18 cellular contexts compared by ENCODE assay signal in the genomic region with DNA sequence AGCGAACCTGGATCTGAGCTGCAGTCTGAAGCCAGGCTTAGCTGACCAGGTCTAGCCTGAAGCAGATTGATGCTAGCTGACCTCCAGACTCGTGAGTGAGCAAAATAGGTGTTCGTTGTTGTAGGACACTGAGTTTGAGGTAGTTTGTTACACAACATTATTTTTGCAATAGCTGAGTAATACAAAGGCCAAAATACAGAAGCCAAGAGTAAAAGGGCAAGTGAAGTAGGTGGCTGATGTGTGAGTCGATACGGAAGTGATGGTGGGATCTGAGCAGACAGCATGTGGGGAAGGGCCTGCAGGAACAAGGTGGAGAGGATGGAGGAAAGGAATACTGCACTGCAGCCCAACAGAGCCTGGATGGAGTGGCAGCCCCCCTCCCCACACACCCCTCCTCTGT.
DNase-seq lines count a peak whose midpoint lies in the region; ATAC-seq, FAIRE-seq and TF ChIP-seq lines count a peak whose summit lies in the region.
"Had no signal": no experiment of that assay in that cellular context is flagged by ENCODE, and none has a peak within 500 bp of the region (broad histone marks: within the 10 kb centered on the region; RNA-seq: fewer than 3 reads in every experiment).

No MANE protein-coding gene starts in this region.

- no peak for FAIRE-seq in RCC 7860 (lab: Jason Lieb, UNC)
- FAIRE-seq: D721Med had no signal

- H3K4me1 Mint-ChIP-seq in nephron progenitor cell = peaks cover 26% of the 10 kb centered on the region
- H3K4me1 Mint-ChIP-seq: CD4-positive, alpha-beta memory T cell had no signal

- H3K27ac ChIP-seq in angular gyrus (ENCODE audit: low read depth, low read length) = peak overlapping the region; percentile 2
- H3K27ac ChIP-seq: KMS-11 had no signal

- ATAC-seq in HG03159 (IDR thresholded peaks at IDR 0.05; ENCODE audit: unreplicated experiment) = no peak

- peaks cover 19% of the 10 kb centered on the region for H3K27me3 Mint-ChIP-seq in nephron progenitor cell (ENCODE audit: low read depth, poor library complexity)

- no peak overlapping the region for H3K4me3 Mint-ChIP-seq in nephron progenitor cell
- H3K4me3 Mint-ChIP-seq: CD4-positive, alpha-beta memory T cell had no signal

- TF ChIP-seq CTCF in nephron progenitor cell (IDR thresholded peaks at IDR 0.05) = no peak

- H3K9me3 Mint-ChIP-seq in nephron progenitor cell = no peaks in the 10 kb centered on the region
- H3K9me3 Mint-ChIP-seq: CD4-positive, alpha-beta memory T cell had no signal

- peak overlapping the region; percentile 53 for H3K27ac Mint-ChIP-seq in nephron progenitor cell
- H3K27ac Mint-ChIP-seq: CD4-positive, alpha-beta memory T cell had no signal

- no peaks in the 10 kb centered on the region for H3K36me3 Mint-ChIP-seq in nephron progenitor cell (ENCODE audit: low read depth)
- H3K36me3 Mint-ChIP-seq: CD4-positive, alpha-beta memory T cell had no signal

- DNase-seq in CD1c-positive myeloid dendritic cell (ENCODE audit: extremely low spot score) (peak; percentile 87), MV-4-11 (lab: John Stamatoyannopoulos, UW) (peak; percentile 36), nephron progenitor cell (no peak), HK-2 (ENCODE audit: unreplicated experiment) (no peak), RCC 7860 (ENCODE audit: low spot score) (no peak)
- DNase-seq: CD4-positive, alpha-beta memory T cell; DND-41; GDM1; MG63; NCI-H1436 treated with DMSO at 0.1 percent for 48 hours; NCI-H2081 treated with DMSO at 0.1 percent for 48 hours; NCI-H2227 treated with DMSO at 0.1 percent for 48 hours; NCI-H524 treated with DMSO at 0.1 percent for 48 hours; SHP77 had no signal

Comparison
In these comparisons a context has a peak if more than half of its experiments do, and no peak if none do; other contexts are left out.
1. DNase-seq: peak in CD1c-positive myeloid dendritic cell (single experiment) and MV-4-11 (single experiment); none in nephron progenitor cell (single experiment), HK-2 (single experiment) and RCC 7860 (single experiment).